Comparison of ENCODE assay signal across 22 cellular contexts in the genomic region with DNA sequence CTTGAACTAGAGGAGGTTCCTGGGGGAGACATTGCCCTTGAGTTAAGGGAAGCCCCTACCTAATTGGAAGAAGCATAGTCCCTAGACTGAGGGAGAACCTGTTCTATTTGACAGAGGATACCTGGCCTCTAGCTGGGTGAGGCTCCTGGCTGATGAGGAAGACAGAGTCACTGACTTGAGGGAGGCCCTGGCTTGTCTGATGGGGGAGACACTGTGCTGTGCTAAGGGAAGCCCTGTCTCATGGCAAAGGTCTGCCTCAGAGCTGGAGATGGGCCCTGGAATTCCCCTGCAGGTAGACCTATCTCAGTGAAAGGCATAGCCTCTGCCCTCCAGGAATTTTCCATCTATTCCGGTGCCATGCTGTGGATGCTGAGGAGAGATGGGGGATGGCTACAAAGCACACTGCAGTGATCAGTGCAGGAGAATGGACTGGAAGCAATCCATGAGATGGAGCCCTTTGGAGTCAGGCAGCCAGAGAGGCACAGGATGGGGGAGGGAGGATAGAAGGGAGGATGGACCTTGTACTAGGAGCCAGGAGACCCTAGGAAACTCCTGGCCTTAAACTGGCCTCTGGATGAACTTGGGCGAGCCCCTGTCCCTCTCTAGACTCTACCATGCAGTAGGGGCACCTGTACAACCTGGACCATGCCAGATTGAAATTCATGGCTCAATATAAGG. TPM values are rescaled to one million over a fixed set of nuclear protein-coding genes. Genes with fewer than 3 reads are reported as not detected.
DNase-seq lines count a peak whose midpoint lies in the region; ATAC-seq and TF ChIP-seq lines count a peak whose summit lies in the region.
"Had no signal": no experiment of that assay in that cellular context is flagged by ENCODE, and none has a peak within 500 bp of the region (broad histone marks: within the 10 kb centered on the region; RNA-seq: fewer than 3 reads in every experiment).

No MANE protein-coding gene starts in this region.

- in situ Hi-C loops in G401 (cut with HindIII; ENCODE audit: low sequenced_read_pairs) = no loop called here

- no peaks in the 10 kb centered on the region for H3K9me3 Mint-ChIP-seq in dendritic cell treated with granulocyte-macrophage colony-stimulating factor and Interleukin-4, amounts not matched to agents 40 ng/mL and 50 ng/mL, for 4 days
- H3K9me3 Mint-ChIP-seq in activated CD4-positive, alpha-beta T cell treated with anti-CD3 and anti-CD28 coated beads for 36 hours (ENCODE audit: low read depth) = no peaks in the 10 kb centered on the region
- H3K9me3 Mint-ChIP-seq: CD4-positive, alpha-beta T cell had no signal

- H3K36me3 ChIP-seq in mesodermal cell (ENCODE audit: control insufficient read depth, insufficient read depth, low read length) (no peaks in the 10 kb centered on the region), esophagus muscularis mucosa (no peaks in the 10 kb centered on the region)
- H3K36me3 ChIP-seq: BLaER1 had no signal

- TF ChIP-seq POLR2A in esophagus muscularis mucosa (IDR thresholded peaks at IDR 0.05; ENCODE audit: low read depth) = no peak

- TF ChIP-seq CTCF in esophagus muscularis mucosa (IDR thresholded peaks at IDR 0.05) = no peak

- H3K9me3 ChIP-seq in mesodermal cell (ENCODE audit: control insufficient read depth, low read length) = no peaks in the 10 kb centered on the region
- no peaks in the 10 kb centered on the region for H3K9me3 ChIP-seq in esophagus muscularis mucosa
- H3K9me3 ChIP-seq: BLaER1, Peyer's patch had no signal

- 94 to 100% methylated on average over 1 to 2 of the region's 2 CpGs for WGBS in mesodermal cell (ENCODE audit: insufficient coverage in 2 of 2), 2 experiments
- 57% methylated on average over 1 of the region's 2 CpGs for WGBS in esophagus muscularis mucosa

- peaks cover 100% of the 10 kb centered on the region for H3K36me3 Mint-ChIP-seq in dendritic cell treated with granulocyte-macrophage colony-stimulating factor and Interleukin-4, amounts not matched to agents 40 ng/mL and 50 ng/mL, for 4 days (ENCODE audit: low read depth)
- no peaks in the 10 kb centered on the region for H3K36me3 Mint-ChIP-seq in activated CD4-positive, alpha-beta T cell treated with anti-CD3 and anti-CD28 coated beads for 36 hours (ENCODE audit: low read depth)

- CTCF ChIA-PET in activated CD4-positive, alpha-beta T cell treated with anti-CD3 and anti-CD28 coated beads for 36 hours (lab: Charles Lee) = interaction anchor here (1.2 kb wide), 1 partner anchor 50 kb away, joined by 4 read pairs; no protein-coding TSS in a partner anchor

- intact Hi-C loops in dendritic cell treated with granulocyte-macrophage colony-stimulating factor and Interleukin-4, amounts not matched to agents 40 ng/mL and 50 ng/mL, for 4 days (cut with micrococcal nuclease) = no loop called here
- intact Hi-C loops in posterior vena cava (cut with DNase I) (no loop called here), esophagus muscularis mucosa (cut with DNase I) (no loop called here)
- intact Hi-C loops in activated CD4-positive, alpha-beta T cell treated with anti-CD3 and anti-CD28 coated beads for 36 hours (cut with DNase I, micrococcal nuclease) = no loop called here

- H3K4me1 ChIP-seq in mesodermal cell (ENCODE audit: control insufficient read depth, insufficient read depth, low read length, poor library complexity, severe bottlenecking) (peaks cover 5% of the 10 kb centered on the region), esophagus muscularis mucosa (peaks cover 26 to 53% (median 50%) of the 10 kb centered on the region in 4 donors)

- H3K27ac ChIP-seq in mesodermal cell (ENCODE audit: low read depth, low read length, severe bottlenecking) (peak overlapping the region; percentile 46), esophagus muscularis mucosa (replicated peaks in 1 of 4) (no peak overlapping the region)
- H3K27ac ChIP-seq: BLaER1, HL-60 had no signal

- H3K4me3 ChIP-seq in mesodermal cell (ENCODE audit: extremely low read depth, insufficient read depth, low read length, poor library complexity, severe bottlenecking) (no peak overlapping the region), esophagus muscularis mucosa (no peak overlapping the region)
- H3K4me3 ChIP-seq: BLaER1, Peyer's patch had no signal

- ATAC-seq in activated CD4-positive, alpha-beta T cell treated with anti-CD3 and anti-CD28 coated beads for 36 hours = no peak

- H3K4me3 Mint-ChIP-seq in dendritic cell treated with granulocyte-macrophage colony-stimulating factor and Interleukin-4, amounts not matched to agents 40 ng/mL and 50 ng/mL, for 4 days = no peak overlapping the region
- no peak overlapping the region for H3K4me3 Mint-ChIP-seq in activated CD4-positive, alpha-beta T cell treated with anti-CD3 and anti-CD28 coated beads for 36 hours
- H3K4me3 Mint-ChIP-seq: CD4-positive, alpha-beta T cell had no signal

- DNase-seq in G401 (ENCODE audit: low spot score) (peak; percentile 22), posterior vena cava (ENCODE audit: low spot score) (peak; percentile 66), NK-92 (lab: John Stamatoyannopoulos, UW; ENCODE audit: unreplicated experiment) (no peak), esophagus muscularis mucosa (ENCODE audit: extremely low spot score) (no peak)
- DNase-seq in activated CD4-positive, alpha-beta T cell treated with anti-CD3 and anti-CD28 coated beads for 36 hours = no peak
- DNase-seq: CD4-positive, alpha-beta T cell; COR-L47; DMS79; NCI-H1092; NCI-H1417 treated with DMSO at 0.1 percent for 48 hours; NCI-H187; NCI-H2081 treated with DMSO at 0.1 percent for 48 hours; NCI-H226; NCI-H510A; Peyer's patch; SHP77 treated with DMSO at 0.1 percent for 48 hours had no signal

- POLR2A ChIA-PET in activated CD4-positive, alpha-beta T cell treated with anti-CD3 and anti-CD28 coated beads for 36 hours (lab: Charles Lee) = no interaction called here

- H3K27ac Mint-ChIP-seq in dendritic cell treated with granulocyte-macrophage colony-stimulating factor and Interleukin-4, amounts not matched to agents 40 ng/mL and 50 ng/mL, for 4 days = peak overlapping the region; percentile 63
- no peak overlapping the region for H3K27ac Mint-ChIP-seq in activated CD4-positive, alpha-beta T cell treated with anti-CD3 and anti-CD28 coated beads for 36 hours
- H3K27ac Mint-ChIP-seq: CD4-positive, alpha-beta T cell had no signal

- peaks cover 98% of the 10 kb centered on the region for H3K4me1 Mint-ChIP-seq in dendritic cell treated with granulocyte-macrophage colony-stimulating factor and Interleukin-4, amounts not matched to agents 40 ng/mL and 50 ng/mL, for 4 days (ENCODE audit: low read depth)
- no peaks in the 10 kb centered on the region for H3K4me1 Mint-ChIP-seq in activated CD4-positive, alpha-beta T cell treated with anti-CD3 and anti-CD28 coated beads for 36 hours

- H3K27me3 Mint-ChIP-seq in dendritic cell treated with granulocyte-macrophage colony-stimulating factor and Interleukin-4, amounts not matched to agents 40 ng/mL and 50 ng/mL, for 4 days = peaks cover 13% of the 10 kb centered on the region
- H3K27me3 Mint-ChIP-seq in activated CD4-positive, alpha-beta T cell treated with anti-CD3 and anti-CD28 coated beads for 36 hours = no peaks in the 10 kb centered on the region

- no peaks in the 10 kb centered on the region for H3K27me3 ChIP-seq in esophagus muscularis mucosa
- H3K27me3 ChIP-seq: BLaER1, Peyer's patch had no signal

- no peak for TF ChIP-seq EP300 in esophagus muscularis mucosa (IDR thresholded peaks at IDR 0.05)

RNA-seq across cellular contexts. Expression of a gene that starts 39.9 kb away (rescaled TPM):
- total RNA-seq in G401 (2014; rRNA removed; shearing (Covaris generic)) = not detected in 2 replicates
- 0.88 TPM for polyA plus RNA-seq in mesodermal cell (2013, experiment 1 of 2)
- 0.10 TPM for polyA plus RNA-seq in mesodermal cell (2013, experiment 2 of 2)
- total RNA-seq in posterior vena cava = 100 to 1,000 TPM in 1 of 2 donors, 10 to 100 TPM in 1; 95.3 to 171 TPM
- total RNA-seq in activated CD4-positive, alpha-beta T cell treated with anti-CD3 and anti-CD28 coated beads for 36 hours = not detected
- 10 to 100 TPM; 30.5 to 61.1 (median 33.0) TPM for total RNA-seq in esophagus muscularis mucosa
- total RNA-seq: CD4-positive, alpha-beta T cell had no signal
- polyA plus RNA-seq: AG04450 had no signal

RNA-seq across cellular contexts. Expression of a gene that starts 49.8 kb away (rescaled TPM):
- total RNA-seq in G401 (2014; rRNA removed; shearing (Covaris generic)) = not detected in 2 replicates
- 1.3 TPM for polyA plus RNA-seq in mesodermal cell (2013, experiment 1 of 2)
- polyA plus RNA-seq in mesodermal cell (2013, experiment 2 of 2) = 1.1 TPM
- total RNA-seq in posterior vena cava = under 1 TPM; 0.46 to 0.67 TPM
- total RNA-seq in activated CD4-positive, alpha-beta T cell treated with anti-CD3 and anti-CD28 coated beads for 36 hours = under 1 TPM; 0.18 to 0.21 TPM
- under 1 TPM in 3 of 4 donors, not detected in 1; 0.26 to 0.40 (median 0.33) TPM for total RNA-seq in esophagus muscularis mucosa
- total RNA-seq: OCI-LY7 had no signal
- polyA plus RNA-seq: AG04450 had no signal

Comparison
In these comparisons a context has a peak if more than half of its experiments do, and no peak if none do; other contexts are left out.
1. DNase-seq: peak in G401 (single experiment) and posterior vena cava (single experiment); none in activated CD4-positive, alpha-beta T cell treated with anti-CD3 and anti-CD28 coated beads for 36 hours (single experiment), NK-92 (single experiment) and esophagus muscularis mucosa (single experiment).
2. RNA of a gene that starts 39.9 kb away (total RNA-seq): 95.3 to 171 TPM in posterior vena cava and 30.5 to 61.1 TPM in esophagus muscularis mucosa; not detected in G401 and not detected in activated CD4-positive, alpha-beta T cell treated with anti-CD3 and anti-CD28 coated beads for 36 hours; every median in the first group is over 10 times any median in the second.